ENCODE assay signal across 12 cellular contexts in genomic region chr9:109886617-109887016, GRCh38.
DNase-seq lines count a peak whose midpoint lies in the region; ATAC-seq and TF ChIP-seq lines count a peak whose summit lies in the region.
"Had no signal": no experiment of that assay in that cellular context is flagged by ENCODE, and none has a peak within 500 bp of the region (broad histone marks: within the 10 kb centered on the region; RNA-seq: fewer than 3 reads in every experiment).

No MANE protein-coding gene starts in this region.

- H3K4me3 ChIP-seq in RWPE2 (ENCODE audit: severe bottlenecking): no peak overlapping the region
- no peak overlapping the region for H3K4me3 ChIP-seq in mesenchymal stem cell (ENCODE audit: insufficient read depth in 1 of 2, low read depth in 1 of 2, low read length in 2 of 2)
- H3K4me3 ChIP-seq in MM.1S (ENCODE audit: low read length): no peak overlapping the region

- no peak overlapping the region for H2BK12ac ChIP-seq in mesenchymal stem cell (ENCODE audit: low read length in 2 of 2)

- H3K79me1 ChIP-seq in mesenchymal stem cell (replicated peaks; ENCODE audit: low read length, poor library complexity, severe bottlenecking): peaks cover 7% of the 10 kb centered on the region

- peak overlapping the region; percentile 31; the same call in 1 of the 2 replicates for H3K4me3 Mint-ChIP-seq in HFFc6

- H3K79me2 ChIP-seq in MM.1S (ENCODE audit: low read length): no peaks in the 10 kb centered on the region

- no peaks in the 10 kb centered on the region for H3F3A ChIP-seq in MM.1S (ENCODE audit: insufficient read depth, low read length)

- peaks cover 32% of the 10 kb centered on the region for H3K4me1 Mint-ChIP-seq in HFFc6 (ENCODE audit: low read depth)

- TF ChIP-seq CTCF in HFFc6 (IDR thresholded peaks at IDR 0.05) (no peak), RWPE2 (IDR thresholded peaks at IDR 0.05; ENCODE audit: poor library complexity, severe bottlenecking) (no peak), MM.1S (IDR thresholded peaks at IDR 0.05; ENCODE audit: low read length) (no peak)

- H2BK15ac ChIP-seq in mesenchymal stem cell (ENCODE audit: low read depth, poor library complexity, severe bottlenecking): no peak overlapping the region

- H2BK5ac ChIP-seq in mesenchymal stem cell (ENCODE audit: low read depth, low read length, poor library complexity, severe bottlenecking): no peak overlapping the region

- H3K4me1 ChIP-seq in RWPE2 (ENCODE audit: insufficient read depth, poor library complexity, severe bottlenecking) (peaks cover 42% of the 10 kb centered on the region), mesenchymal stem cell (ENCODE audit: control insufficient read depth, insufficient read depth, low read depth, low read length) (no peaks in the 10 kb centered on the region), MM.1S (ENCODE audit: low read length) (0 out of 2 replicates have a peak, but pooled peaks cover 6% of the 10 kb centered on the region)

- H3K27me3 ChIP-seq in RWPE2 (ENCODE audit: insufficient read depth, poor library complexity, severe bottlenecking) (no peaks in the 10 kb centered on the region), mesenchymal stem cell (ENCODE audit: control insufficient read depth in 1 of 2, insufficient read depth in 1 of 2, low read length in 2 of 2) (no peaks in the 10 kb centered on the region), MM.1S (replicated peaks; ENCODE audit: insufficient read depth, low read length) (no peaks in the 10 kb centered on the region)

- DNase-seq in HFFc6 (no peak), RWPE2 (ENCODE audit: low spot score) (no peak), mesenchymal stem cell (no peak), NCI-H2081 (lab: John Stamatoyannopoulos, UW) (no peak), MM.1S (no peak), foreskin melanocyte (no peak), NCI-H510A (lab: John Stamatoyannopoulos, UW) (no peak)
- DNase-seq: activated gamma-delta T cell treated with Interleukin-2 at 50 U/mL for 16 hours; GDM1; NCI-H1417; stimulated activated CD4-positive, alpha-beta T cell treated with anti-CD3 and anti-CD28 coated beads, Interleukin-4, amount 100 ng/mL, for 24 hours had no signal

- no peak overlapping the region for H4K91ac ChIP-seq in mesenchymal stem cell (ENCODE audit: low read length)

- WGBS in mesenchymal stem cell: 30% methylated on average over 3 of the region's 3 CpGs

- peak overlapping the region; percentile 65 for H3K27ac ChIP-seq in RWPE2 (ENCODE audit: poor library complexity, severe bottlenecking)
- no peak overlapping the region for H3K27ac ChIP-seq in mesenchymal stem cell (ENCODE audit: low read length, poor library complexity, severe bottlenecking)
- no peak overlapping the region for H3K27ac ChIP-seq in MM.1S (ENCODE audit: low read length)

- no peak overlapping the region for H2AFZ ChIP-seq in mesenchymal stem cell (ENCODE audit: low read depth, low read length)
- H2AFZ ChIP-seq in MM.1S (ENCODE audit: low read length): no peak overlapping the region

- no peaks in the 10 kb centered on the region for H3K9me3 Mint-ChIP-seq in HFFc6

- H4K8ac ChIP-seq in mesenchymal stem cell (ENCODE audit: low read length): no peak overlapping the region

- ATAC-seq in GM18873 (IDR thresholded peaks at IDR 0.05; ENCODE audit: low FRiP score, unreplicated experiment) (peak; percentile 81), RWPE2 (ENCODE audit: low read depth) (peak; percentile 47)

- H3K36me3 ChIP-seq in RWPE2 (ENCODE audit: low read depth): no peaks in the 10 kb centered on the region
- H3K36me3 ChIP-seq in mesenchymal stem cell (ENCODE audit: control insufficient read depth in 1 of 2, insufficient read depth in 2 of 2, low read depth in 1 of 2, low read length in 2 of 2): peaks cover 6 to 35% of the 10 kb centered on the region in 2 experiments
- no peaks in the 10 kb centered on the region for H3K36me3 ChIP-seq in MM.1S (replicated peaks; ENCODE audit: insufficient read depth, low read length)

- H3K27me3 Mint-ChIP-seq in HFFc6 (ENCODE audit: insufficient read depth): no peaks in the 10 kb centered on the region; the same call in 1 of the 2 replicates

- H3K9ac ChIP-seq in mesenchymal stem cell (ENCODE audit: low read length): peak overlapping the region; percentile 13
- H3K9ac ChIP-seq in MM.1S (ENCODE audit: low read length): no peak overlapping the region

- H4K20me1 ChIP-seq in MM.1S (ENCODE audit: insufficient read depth, low read length): no peaks in the 10 kb centered on the region

- H3K14ac ChIP-seq in mesenchymal stem cell (ENCODE audit: low read length in 2 of 2): no peak overlapping the region

- no peak overlapping the region for H3K18ac ChIP-seq in mesenchymal stem cell (ENCODE audit: low read depth in 1 of 2, low read length in 2 of 2)

- H3K27ac Mint-ChIP-seq in HFFc6: peak overlapping the region; percentile 73

- H3K9me3 ChIP-seq in RWPE2 (ENCODE audit: severe bottlenecking) (no peaks in the 10 kb centered on the region), mesenchymal stem cell (ENCODE audit: control insufficient read depth, low read length) (no peaks in the 10 kb centered on the region), MM.1S (replicated peaks; ENCODE audit: insufficient read depth, low read length) (no peaks in the 10 kb centered on the region)

- H3K4me2 ChIP-seq in mesenchymal stem cell (ENCODE audit: low read length, poor library complexity, severe bottlenecking): no peak overlapping the region
- H3K4me2 ChIP-seq in MM.1S (ENCODE audit: low read depth, low read length): no peak overlapping the region

- H3K4ac ChIP-seq in mesenchymal stem cell (ENCODE audit: low read depth in 1 of 2, low read length in 2 of 2): no peak overlapping the region

- H2AK5ac ChIP-seq in mesenchymal stem cell (ENCODE audit: low read length, severe bottlenecking): no peak overlapping the region

- H2BK120ac ChIP-seq in mesenchymal stem cell (ENCODE audit: low read depth, low read length): no peak overlapping the region

- peaks cover 13% of the 10 kb centered on the region for H3K36me3 Mint-ChIP-seq in HFFc6 (ENCODE audit: low read depth)

- H3K23ac ChIP-seq in mesenchymal stem cell (ENCODE audit: low read length in 2 of 2): no peak overlapping the region

- no peaks in the 10 kb centered on the region for H3K9me2 ChIP-seq in MM.1S (replicated peaks; ENCODE audit: insufficient read depth, low read length)
